14 cellular contexts compared by ENCODE assay signal in the genomic region with DNA sequence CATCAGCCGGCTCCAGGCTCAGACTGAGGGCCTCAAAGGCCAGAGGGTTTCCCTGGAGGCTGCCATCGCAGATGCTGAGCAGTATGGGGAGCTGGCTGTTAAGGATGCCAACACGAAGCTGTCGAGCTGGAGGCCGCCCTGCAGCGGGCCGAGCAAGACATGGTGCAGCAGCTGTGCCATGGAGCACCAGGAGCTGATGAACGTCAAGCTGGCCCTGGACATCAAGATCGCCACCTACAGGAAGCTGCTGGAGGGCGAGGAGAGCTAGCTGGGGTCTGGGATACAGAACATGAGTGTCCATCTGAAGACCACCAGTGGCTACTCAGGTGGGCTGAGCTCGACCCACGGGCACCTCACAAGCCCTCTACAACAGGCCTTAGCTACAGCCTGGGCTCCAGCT. TPM values are rescaled to one million over a fixed set of nuclear protein-coding genes. Genes with fewer than 3 reads are reported as not detected.
A peak's percentile ranks its signal among the peaks of the same experiment; 100 is the strongest.
DNase-seq lines count a peak whose midpoint lies in the region; ATAC-seq and TF ChIP-seq lines count a peak whose summit lies in the region.
"Had no signal": no experiment of that assay in that cellular context is flagged by ENCODE, and none has a peak within 500 bp of the region (broad histone marks: within the 10 kb centered on the region; RNA-seq: fewer than 3 reads in every experiment).

No MANE protein-coding gene starts in this region.

- no peaks in the 10 kb centered on the region for H3K36me3 ChIP-seq in GM23338 (ENCODE audit: insufficient read depth)
- no peaks in the 10 kb centered on the region for H3K36me3 ChIP-seq in aorta (ENCODE audit: control insufficient read depth in 1 of 2, insufficient read depth in 2 of 2, low read length in 1 of 2)
- H3K36me3 ChIP-seq: heart left ventricle had no signal

- H3K79me2 ChIP-seq in GM23338 (replicated peaks; ENCODE audit: insufficient read depth) = no peaks in the 10 kb centered on the region

- H3K4me1 ChIP-seq in GM23338 (ENCODE audit: insufficient read depth) (no peaks in the 10 kb centered on the region), aorta (ENCODE audit: control insufficient read depth in 1 of 2, insufficient read depth in 2 of 2, low read length in 2 of 2) (no peaks in the 10 kb centered on the region)

- WGBS in aorta, 2 donors = 95% methylated on average over 12 of the region's 12 CpGs

- H3F3A ChIP-seq in GM23338 (replicated peaks; ENCODE audit: low read depth) = 0 out of 2 replicates have a peak, but pooled peaks cover 5% of the 10 kb centered on the region

- DNase-seq in activated CD4-positive, alpha-beta T cell treated with anti-CD3 and anti-CD28 coated beads, Interleukin-2, amount 50 U/mL, for 48 hours = peak; percentile 26 to 27
- no peak for DNase-seq in activated CD4-positive, alpha-beta T cell treated with anti-CD3 and anti-CD28 coated beads for 4 hours
- DNase-seq in GM23338 (ENCODE audit: low spot score) = peak; percentile 35
- no peak for DNase-seq in astrocyte of the spinal cord (ENCODE audit: low read depth, low spot score)
- DNase-seq in progenitor cell of endocrine pancreas (ENCODE audit: low spot score, unreplicated experiment) = no peak
- no peak for DNase-seq in mesothelial cell of epicardium (ENCODE audit: low spot score in 2 of 2, unreplicated experiment in 2 of 2)
- no peak for DNase-seq in Kasumi-1 (lab: John Stamatoyannopoulos, UW)
- DNase-seq in aorta = no peak
- DNase-seq: activated T-cell treated with anti-CD3 and anti-CD28 coated beads, Interleukin-2, amount 50 U/mL, for 1 hour; anterior cingulate cortex; effector CD4-positive, alpha-beta T cell; heart left ventricle; NCI-H1092 treated with DMSO at 0.1 percent for 48 hours; NCI-H510A had no signal

- H2AFZ ChIP-seq in GM23338 = no peak overlapping the region

- H3K27me3 Mint-ChIP-seq in GM23338 (ENCODE audit: insufficient read depth, low read depth, poor library complexity) (peaks cover 24% of the 10 kb centered on the region), progenitor cell of endocrine pancreas (peaks cover 40% of the 10 kb centered on the region), mesothelial cell of epicardium (ENCODE audit: low read depth) (peaks cover 33% of the 10 kb centered on the region)

- no peak for ATAC-seq in GM23338
- no peak for ATAC-seq in aorta (ENCODE audit: low FRiP score)
- ATAC-seq: heart left ventricle had no signal

- no peak overlapping the region for H3K4me2 ChIP-seq in GM23338

- H3K9me3 ChIP-seq in aorta (ENCODE audit: control insufficient read depth, low read length) = no peaks in the 10 kb centered on the region
- H3K9me3 ChIP-seq: heart left ventricle had no signal

- in situ Hi-C loops in astrocyte of the spinal cord (cut with HindIII; ENCODE audit: low sequenced_read_pairs) = no loop called here

- intact Hi-C loops in aorta (cut with DNase I) = no loop called here

- H3K27me3 ChIP-seq in GM23338 (ENCODE audit: insufficient read depth) (peaks cover 25% of the 10 kb centered on the region), aorta (ENCODE audit: control insufficient read depth in 1 of 2, insufficient read depth in 2 of 2, low read length in 1 of 2) (no peaks in the 10 kb centered on the region)

- TF ChIP-seq CTCF in GM23338 (conservative IDR thresholded peaks at IDR 0.05; ENCODE audit: low read depth in 2 of 2) (peak; percentile 45 to 81), astrocyte of the spinal cord (IDR thresholded peaks at IDR 0.05; ENCODE audit: low read depth, low read length) (peak; percentile 21), progenitor cell of endocrine pancreas (IDR thresholded peaks at IDR 0.05; ENCODE audit: unreplicated experiment) (peak; percentile 35), mesothelial cell of epicardium (IDR thresholded peaks at IDR 0.05; ENCODE audit: unreplicated experiment) (no peak)

- no peaks in the 10 kb centered on the region for H3K9me2 ChIP-seq in GM23338 (ENCODE audit: insufficient read depth)

- H3K27ac Mint-ChIP-seq in GM23338 = no peak overlapping the region
- H3K27ac Mint-ChIP-seq in progenitor cell of endocrine pancreas = no peak overlapping the region
- H3K27ac Mint-ChIP-seq in mesothelial cell of epicardium = no peak overlapping the region

- no peaks in the 10 kb centered on the region for H3K9me3 Mint-ChIP-seq in GM23338
- no peaks in the 10 kb centered on the region for H3K9me3 Mint-ChIP-seq in progenitor cell of endocrine pancreas (ENCODE audit: low read depth)
- no peaks in the 10 kb centered on the region for H3K9me3 Mint-ChIP-seq in mesothelial cell of epicardium

- H4K20me1 ChIP-seq in GM23338 (replicated peaks; ENCODE audit: insufficient read depth) = no peaks in the 10 kb centered on the region

- H3K4me3 ChIP-seq in GM23338 (no peak overlapping the region), astrocyte of the spinal cord (ENCODE audit: low read depth, low read length) (no peak overlapping the region), aorta (ENCODE audit: low read length in 2 of 2) (no peak overlapping the region)
- H3K4me3 ChIP-seq: heart left ventricle had no signal

- H3K4me1 Mint-ChIP-seq in GM23338 (peaks cover 13% of the 10 kb centered on the region), progenitor cell of endocrine pancreas (ENCODE audit: low read depth) (peaks cover 5% of the 10 kb centered on the region), mesothelial cell of epicardium (peaks cover 4% of the 10 kb centered on the region)

- H3K36me3 Mint-ChIP-seq in GM23338 (ENCODE audit: low read depth) (no peaks in the 10 kb centered on the region; the same call in 2 of the 3 replicates), progenitor cell of endocrine pancreas (ENCODE audit: insufficient read depth) (no peaks in the 10 kb centered on the region), mesothelial cell of epicardium (peaks cover 2% of the 10 kb centered on the region)

- no peak overlapping the region for H3K4me3 Mint-ChIP-seq in GM23338
- H3K4me3 Mint-ChIP-seq in progenitor cell of endocrine pancreas (ENCODE audit: low read depth) = no peak overlapping the region
- no peak overlapping the region for H3K4me3 Mint-ChIP-seq in mesothelial cell of epicardium

- H3K27ac ChIP-seq in GM23338 (ENCODE audit: low read depth) = no peak overlapping the region
- H3K27ac ChIP-seq in aorta (ENCODE audit: low read depth in 1 of 2, low read length in 2 of 2) = no peak overlapping the region
- H3K27ac ChIP-seq: heart left ventricle had no signal

TF ChIP-seq in GM23338, 12 proteins besides CTCF, POLR2A, EP300 and RAD21:
- no peak for TF ChIP-seq CREB1 (CRISPR knock-in tag; IDR thresholded peaks at IDR 0.05; ENCODE audit: low read depth)
- TF ChIP-seq ZNF331 (CRISPR knock-in tag; IDR thresholded peaks at IDR 0.05; ENCODE audit: low read depth) = no peak
- TF ChIP-seq, protein P1, sequence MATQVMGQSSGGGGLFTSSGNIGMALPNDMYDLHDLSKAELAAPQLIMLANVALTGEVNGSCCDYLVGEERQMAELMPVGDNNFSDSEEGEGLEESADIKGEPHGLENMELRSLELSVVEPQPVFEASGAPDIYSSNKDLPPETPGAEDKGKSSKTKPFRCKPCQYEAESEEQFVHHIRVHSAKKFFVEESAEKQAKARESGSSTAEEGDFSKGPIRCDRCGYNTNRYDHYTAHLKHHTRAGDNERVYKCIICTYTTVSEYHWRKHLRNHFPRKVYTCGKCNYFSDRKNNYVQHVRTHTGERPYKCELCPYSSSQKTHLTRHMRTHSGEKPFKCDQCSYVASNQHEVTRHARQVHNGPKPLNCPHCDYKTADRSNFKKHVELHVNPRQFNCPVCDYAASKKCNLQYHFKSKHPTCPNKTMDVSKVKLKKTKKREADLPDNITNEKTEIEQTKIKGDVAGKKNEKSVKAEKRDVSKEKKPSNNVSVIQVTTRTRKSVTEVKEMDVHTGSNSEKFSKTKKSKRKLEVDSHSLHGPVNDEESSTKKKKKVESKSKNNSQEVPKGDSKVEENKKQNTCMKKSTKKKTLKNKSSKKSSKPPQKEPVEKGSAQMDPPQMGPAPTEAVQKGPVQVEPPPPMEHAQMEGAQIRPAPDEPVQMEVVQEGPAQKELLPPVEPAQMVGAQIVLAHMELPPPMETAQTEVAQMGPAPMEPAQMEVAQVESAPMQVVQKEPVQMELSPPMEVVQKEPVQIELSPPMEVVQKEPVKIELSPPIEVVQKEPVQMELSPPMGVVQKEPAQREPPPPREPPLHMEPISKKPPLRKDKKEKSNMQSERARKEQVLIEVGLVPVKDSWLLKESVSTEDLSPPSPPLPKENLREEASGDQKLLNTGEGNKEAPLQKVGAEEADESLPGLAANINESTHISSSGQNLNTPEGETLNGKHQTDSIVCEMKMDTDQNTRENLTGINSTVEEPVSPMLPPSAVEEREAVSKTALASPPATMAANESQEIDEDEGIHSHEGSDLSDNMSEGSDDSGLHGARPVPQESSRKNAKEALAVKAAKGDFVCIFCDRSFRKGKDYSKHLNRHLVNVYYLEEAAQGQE (IDR thresholded peaks at IDR 0.05; ENCODE audit: unreplicated experiment) = no peak
- TF ChIP-seq JUNB (IDR thresholded peaks at IDR 0.05; ENCODE audit: unreplicated experiment) = no peak
- TF ChIP-seq EZH2 (IDR thresholded peaks at IDR 0.05; ENCODE audit: low read depth, unreplicated experiment) = no peak

RNA-seq across cellular contexts. Expression of a gene that starts 4.0 kb away (rescaled TPM):
- 0.63 TPM in 1 of 2 replicates, not detected in the other for total RNA-seq in GM23338 (2014; rRNA removed; shearing (Covaris generic))
- 0.47 and 1.2 TPM in 2 replicates for polyA plus RNA-seq in GM23338 (2016; fragmentation: Nextera tagmentation; extraction: Ambion mirVana)
- 1.2 and 1.4 TPM in 2 replicates for total RNA-seq in progenitor cell of endocrine pancreas
- total RNA-seq in mesothelial cell of epicardium = 1.1 to 1.7 TPM (median 1.5 TPM) in 3 replicates
- total RNA-seq in aorta = 1 to 10 TPM; 2.8 to 6.0 TPM
- polyA plus RNA-seq in aorta = 1 to 10 TPM; 2.4 to 4.8 TPM

Comparison
In these comparisons a context has a peak if more than half of its experiments do, and no peak if none do; other contexts are left out.
1. DNase-seq: peak in activated CD4-positive, alpha-beta T cell treated with anti-CD3 and anti-CD28 coated beads, Interleukin-2, amount 50 U/mL, for 48 hours (2 of 2) and GM23338 (single experiment); none in activated CD4-positive, alpha-beta T cell treated with anti-CD3 and anti-CD28 coated beads for 4 hours (0 of 2), astrocyte of the spinal cord (single experiment), progenitor cell of endocrine pancreas (single experiment), mesothelial cell of epicardium (0 of 2), Kasumi-1 (0 of 2) and aorta (0 of 2).